ENCODE assay signal across 18 cellular contexts in genomic region chr11:75812542-75813040, GRCh38. TPM values are rescaled to one million over a fixed set of nuclear protein-coding genes. Genes with fewer than 3 reads are reported as not detected.
DNase-seq lines count a peak whose midpoint lies in the region; ATAC-seq and TF ChIP-seq lines count a peak whose summit lies in the region.
"Had no signal": no experiment of that assay in that cellular context is flagged by ENCODE, and none has a peak within 500 bp of the region (broad histone marks: within the 10 kb centered on the region; RNA-seq: fewer than 3 reads in every experiment).

No MANE protein-coding gene starts in this region.

- H4K20me1 ChIP-seq in PC-3 (ENCODE audit: low read length) = peaks cover 8% of the 10 kb centered on the region; the same call in 1 of the 2 replicates
- no peaks in the 10 kb centered on the region for H4K20me1 ChIP-seq in hepatocyte (ENCODE audit: insufficient read depth, poor library complexity, severe bottlenecking)

- peaks cover 25% of the 10 kb centered on the region for H3K79me2 ChIP-seq in PC-3 (ENCODE audit: low read length)
- peaks cover 22% of the 10 kb centered on the region for H3K79me2 ChIP-seq in hepatocyte

- no peaks in the 10 kb centered on the region for H3K36me3 Mint-ChIP-seq in stimulated activated naive B cell treated with anti-CD40 and anti-IgM and Interleukin-4, amounts not matched to agents 10 μg/mL and 1 μg/mL and 100 μg/mL, for 72 hours

- no peaks in the 10 kb centered on the region for H3K27me3 Mint-ChIP-seq in stimulated activated naive B cell treated with anti-CD40 and anti-IgM and Interleukin-4, amounts not matched to agents 10 μg/mL and 1 μg/mL and 100 μg/mL, for 72 hours
- H3K27me3 Mint-ChIP-seq: activated T-helper 17 cell treated with anti-CD3 and anti-CD28 coated beads, Interleukin-2, amount 50 U/mL, for 72 hours had no signal

- H3K4me1 Mint-ChIP-seq in stimulated activated naive B cell treated with anti-CD40 and anti-IgM and Interleukin-4, amounts not matched to agents 10 μg/mL and 1 μg/mL and 100 μg/mL, for 72 hours = peaks cover 30 to 36% of the 10 kb centered on the region in 2 donors
- H3K4me1 Mint-ChIP-seq: activated T-helper 17 cell treated with anti-CD3 and anti-CD28 coated beads, Interleukin-2, amount 50 U/mL, for 72 hours had no signal

- CTCF ChIA-PET in PC-3 (lab: Charles Lee) = interaction anchor here (0.7 kb wide), 1 partner anchor 1215 kb away, joined by 3 read pairs; no protein-coding TSS in a partner anchor

- H3K4me2 ChIP-seq in PC-3 (ENCODE audit: low read length) (peak overlapping the region; percentile 88; the same call in 1 of the 2 replicates), hepatocyte (no peak overlapping the region)

- no peaks in the 10 kb centered on the region for H3K36me3 ChIP-seq in right atrium auricular region
- no peaks in the 10 kb centered on the region for H3K36me3 ChIP-seq in PC-3 (ENCODE audit: low read depth, low read length)
- no peaks in the 10 kb centered on the region for H3K36me3 ChIP-seq in hepatocyte (replicated peaks; ENCODE audit: insufficient read depth, low read depth)
- H3K36me3 ChIP-seq: left lung, SJSA1 had no signal

- intact Hi-C loops in cardiac septum (cut with DNase I) (no loop called here), PC-3 (cut with micrococcal nuclease) (loop anchor here (2.0 to 10.0 kb wide), 3 partner anchors 54 to 632 kb away; partner anchors contain the start of gene EMSY)

- ATAC-seq in PC-3 = no peak
- ATAC-seq in stimulated activated naive B cell treated with anti-CD40 and anti-IgM and Interleukin-4, amounts not matched to agents 10 μg/mL and 1 μg/mL and 100 μg/mL, for 72 hours (replicated peaks) = no peak
- ATAC-seq: activated T-helper 17 cell treated with anti-CD3 and anti-CD28 coated beads, Interleukin-2, amount 50 U/mL, for 72 hours; left lung; stimulated activated naive CD8-positive, alpha-beta T cell treated with anti-CD3 and anti-CD28 coated beads, Interleukin-15, Interleukin-2, amounts not matched to agents 100 U/mL and 50 U/mL, for 24 hours had no signal

- H3K4me3 Mint-ChIP-seq in stimulated activated naive B cell treated with anti-CD40 and anti-IgM and Interleukin-4, amounts not matched to agents 10 μg/mL and 1 μg/mL and 100 μg/mL, for 72 hours = no peak overlapping the region
- H3K4me3 Mint-ChIP-seq: activated T-helper 17 cell treated with anti-CD3 and anti-CD28 coated beads, Interleukin-2, amount 50 U/mL, for 72 hours had no signal

- peak overlapping the region; percentile 98 for H3K27ac Mint-ChIP-seq in stimulated activated naive B cell treated with anti-CD40 and anti-IgM and Interleukin-4, amounts not matched to agents 10 μg/mL and 1 μg/mL and 100 μg/mL, for 72 hours

- peak overlapping the region; percentile 19; the same call in 1 of the 2 replicates for H3K9ac ChIP-seq in PC-3 (ENCODE audit: low read length)

- POLR2A ChIA-PET in PC-3 (lab: Charles Lee; ENCODE audit: unreplicated experiment) = interaction anchor here (0.6 kb wide), 1 partner anchor 68 kb away, joined by 28 read pairs; no protein-coding TSS in a partner anchor

- H3K9me3 ChIP-seq in right atrium auricular region (no peaks in the 10 kb centered on the region), PC-3 (ENCODE audit: low read length) (no peaks in the 10 kb centered on the region), hepatocyte (ENCODE audit: low read depth) (no peaks in the 10 kb centered on the region)
- H3K9me3 ChIP-seq: left lung, SJSA1 had no signal

- H3K27me3 ChIP-seq in right atrium auricular region (no peaks in the 10 kb centered on the region), PC-3 (ENCODE audit: low read length) (no peaks in the 10 kb centered on the region), hepatocyte (no peaks in the 10 kb centered on the region)
- H3K27me3 ChIP-seq: left lung, SJSA1 had no signal

- peaks cover 0 to 38% of the 10 kb centered on the region in 2 donors for H3K4me1 ChIP-seq in right atrium auricular region
- H3K4me1 ChIP-seq in PC-3 (ENCODE audit: insufficient read depth, low read length) = peaks cover 36% of the 10 kb centered on the region
- peaks cover 19% of the 10 kb centered on the region for H3K4me1 ChIP-seq in hepatocyte (ENCODE audit: insufficient read depth)

- H2AFZ ChIP-seq in PC-3 (ENCODE audit: low read length) = no peak overlapping the region
- H2AFZ ChIP-seq in hepatocyte = no peak overlapping the region

- TF ChIP-seq CTCF in right atrium auricular region (IDR thresholded peaks at IDR 0.05) (no peak), PC-3 (conservative IDR thresholded peaks at IDR 0.05; ENCODE audit: low read depth, low read length) (no peak), hepatocyte (IDR thresholded peaks at IDR 0.05; ENCODE audit: poor library complexity) (no peak)

- DNase-seq in right atrium auricular region (ENCODE audit: low spot score) (no peak), cardiac septum (ENCODE audit: low spot score) (no peak), PC-3 (peak; percentile 54), hepatocyte (ENCODE audit: low spot score) (no peak), cortex of kidney (lab: John Stamatoyannopoulos, UW) (no peak), hippocampal formation (lab: John Stamatoyannopoulos, UW) (no peak)
- no peak for DNase-seq in stimulated activated naive B cell treated with anti-CD40 and anti-IgM and Interleukin-4, amounts not matched to agents 10 μg/mL and 1 μg/mL and 100 μg/mL, for 72 hours
- no peak for DNase-seq in activated effector memory CD4-positive, alpha-beta T cell treated with Interleukin-2 at 50 U/mL for 16 hours
- DNase-seq: activated CD4-positive, CD25-positive, alpha-beta regulatory T cell treated with anti-CD3 and anti-CD28 coated beads, Interleukin-2, amount 50 U/mL, for 72 hours; C1 segment of cervical spinal cord; effector CD8-positive, alpha-beta T cell; left lung; NCI-H1105; nucleus accumbens; OCI-M1; stimulated activated naive CD8-positive, alpha-beta T cell treated with anti-CD3 and anti-CD28 coated beads, Interleukin-15, Interleukin-2, amounts not matched to agents 100 U/mL and 50 U/mL, for 24 hours had no signal

- H3F3A ChIP-seq in PC-3 (ENCODE audit: low read length, unreplicated experiment) = no peaks in the 10 kb centered on the region

- BruUV-seq in PC-3 (replicated peaks; lab: Mats Ljungman, UMichigan) = no TSS peak

- H3K9me3 Mint-ChIP-seq in stimulated activated naive B cell treated with anti-CD40 and anti-IgM and Interleukin-4, amounts not matched to agents 10 μg/mL and 1 μg/mL and 100 μg/mL, for 72 hours = no peaks in the 10 kb centered on the region
- H3K9me3 Mint-ChIP-seq: activated T-helper 17 cell treated with anti-CD3 and anti-CD28 coated beads, Interleukin-2, amount 50 U/mL, for 72 hours had no signal

- H3K27ac ChIP-seq in right atrium auricular region (peak overlapping the region; percentile 63 to 67), PC-3 (ENCODE audit: low read length) (peak overlapping the region; percentile 64), hepatocyte (peak overlapping the region; percentile 82)
- H3K27ac ChIP-seq: SJSA1 had no signal

- 31% methylated on average over 2 of the region's 2 CpGs for WGBS in hepatocyte (ENCODE audit: low lambda C conversion rate, missing lambda C conversion rate)

- H3K9me2 ChIP-seq in PC-3 (replicated peaks; ENCODE audit: low read length) = no peaks in the 10 kb centered on the region
- H3K9me2 ChIP-seq in hepatocyte (replicated peaks; ENCODE audit: insufficient read depth) = no peaks in the 10 kb centered on the region

- H3K4me3 ChIP-seq in right atrium auricular region (no peak overlapping the region), PC-3 (ENCODE audit: low read length) (no peak overlapping the region), hepatocyte (no peak overlapping the region)
- H3K4me3 ChIP-seq: left lung, SJSA1 had no signal

RNA-seq across cellular contexts. Expression of gene UVRAG, which starts 2.4 kb away (rescaled TPM):
- 10 to 100 TPM; 13.2 to 13.9 TPM for total RNA-seq in right atrium auricular region
- total RNA-seq in cardiac septum = 13.9 TPM
- total RNA-seq in PC-3 (2014; rRNA removed) = 13.0 and 14.9 TPM in 2 replicates
- total RNA-seq in hepatocyte = 25.2 and 36.5 TPM in 2 replicates
- polyA plus RNA-seq in hepatocyte = 15.3 and 21.1 TPM in 2 replicates

RNA-seq across cellular contexts. Expression of gene DGAT2, which starts 44.0 kb away (rescaled TPM):
- total RNA-seq in right atrium auricular region (10 to 100 TPM in 1 of 2 donors, 1 to 10 TPM in 1; 2.7 to 27.7 TPM), cardiac septum (10.3 TPM), PC-3 (2014; rRNA removed) (14.3 and 18.5 TPM in 2 replicates), hepatocyte (52.6 and 60.5 TPM in 2 replicates)
- 27.5 and 55.6 TPM in 2 replicates for polyA plus RNA-seq in hepatocyte
- total RNA-seq: SJSA1 had no signal
